ENCODE assay signal across 8 cellular contexts in genomic region chr11:88175004-88175706, GRCh38. TPM values are rescaled to one million over a fixed set of nuclear protein-coding genes. Genes with fewer than 3 reads are reported as not detected.
DNase-seq lines count a peak whose midpoint lies in the region; ATAC-seq and TF ChIP-seq lines count a peak whose summit lies in the region.

TSS of gene RAB38 (minus strand) at chr11:88175443. CDS start at chr11:88175384, 59 bp downstream.

- no peaks in the 10 kb centered on the region for H3K9me3 Mint-ChIP-seq in CD4-positive, alpha-beta memory T cell

- H3K4me3 ChIP-seq in CD4-positive, alpha-beta memory T cell (ENCODE audit: low read length in 2 of 2): peak within 1 kb of the TSS in 1 of 2 donors; percentile 41
- H3K4me3 ChIP-seq in fibroblast of villous mesenchyme (ENCODE audit: low read depth, low read length): peak within 1 kb of the TSS; percentile 58
- peak within 1 kb of the TSS; percentile 76 for H3K4me3 ChIP-seq in osteoblast (ENCODE audit: insufficient read depth, low read length)

- H3K4me3 Mint-ChIP-seq in CD4-positive, alpha-beta memory T cell: peak within 1 kb of the TSS; percentile 68 to 86 (median 76)

- H3K36me3 ChIP-seq in CD4-positive, alpha-beta memory T cell (ENCODE audit: insufficient read depth, low read length): no peaks in the 10 kb centered on the region
- no peaks in the 10 kb centered on the region for H3K36me3 ChIP-seq in osteoblast (ENCODE audit: insufficient read depth, low read length)

- H3K4me2 ChIP-seq in osteoblast (ENCODE audit: insufficient read depth, low read length): peak within 1 kb of the TSS; percentile 86

- peaks cover 11% of the 10 kb centered on the region for H3K4me1 ChIP-seq in CD4-positive, alpha-beta memory T cell (ENCODE audit: insufficient read depth, low read length)
- peaks cover 22% of the 10 kb centered on the region for H3K4me1 ChIP-seq in osteoblast (ENCODE audit: insufficient read depth, low read length)

- no peaks in the 10 kb centered on the region for H3K36me3 Mint-ChIP-seq in CD4-positive, alpha-beta memory T cell

- no peaks in the 10 kb centered on the region for H3K9me3 ChIP-seq in CD4-positive, alpha-beta memory T cell (ENCODE audit: control insufficient read depth in 1 of 2, low read length in 2 of 2)
- H3K9me3 ChIP-seq in osteoblast (ENCODE audit: low read depth, low read length): no peaks in the 10 kb centered on the region

- no peaks in the 10 kb centered on the region for H3K27me3 ChIP-seq in CD4-positive, alpha-beta memory T cell (ENCODE audit: insufficient read depth, low read length)
- H3K27me3 ChIP-seq in osteoblast (ENCODE audit: insufficient read depth, low read length): no peaks in the 10 kb centered on the region

- no peak within 1 kb of the TSS for H3K27ac ChIP-seq in CD4-positive, alpha-beta memory T cell (ENCODE audit: low read depth, low read length)
- H3K27ac ChIP-seq in osteoblast (ENCODE audit: low read depth, low read length): peak within 1 kb of the TSS; percentile 42

- no peak for TF ChIP-seq CTCF in fibroblast of villous mesenchyme (IDR thresholded peaks at IDR 0.05; ENCODE audit: insufficient read depth, low read depth, low read length)
- TF ChIP-seq CTCF in osteoblast (IDR thresholded peaks at IDR 0.05; ENCODE audit: extremely low read depth, low read depth, low read length): no peak

- H4K20me1 ChIP-seq in osteoblast (ENCODE audit: insufficient read depth, low read length): no peaks in the 10 kb centered on the region

- H3K27ac Mint-ChIP-seq in CD4-positive, alpha-beta memory T cell: peak within 1 kb of the TSS in 2 of 7 donors; percentile 15 to 38

- CTCF ChIA-PET in CD4-positive, alpha-beta memory T cell (lab: Charles Lee; ENCODE audit: partially characterized antibody): no interaction called here

- H3K4me1 Mint-ChIP-seq in CD4-positive, alpha-beta memory T cell: peaks cover 2 to 14% (median 8%) of the 10 kb centered on the region in 4 donors

- intact Hi-C loops in CD4-positive, alpha-beta memory T cell (cut with micrococcal nuclease): no loop called here

- peak within 1 kb of the TSS; percentile 84 for H2AFZ ChIP-seq in osteoblast (ENCODE audit: low read length)

- ATAC-seq in GM19395 (IDR thresholded peaks at IDR 0.05; ENCODE audit: unreplicated experiment) (peak; percentile 39), HG03025 (IDR thresholded peaks at IDR 0.05; ENCODE audit: low FRiP score, unreplicated experiment) (no peak)

- POLR2A ChIA-PET in CD4-positive, alpha-beta memory T cell (lab: Charles Lee; ENCODE audit: partially characterized antibody): no interaction called here

- DNase-seq in CD4-positive, alpha-beta memory T cell: peak in 1 of 5 donors; percentile 2
- DNase-seq in HK-2 (ENCODE audit: unreplicated experiment): peak; percentile 63
- peak; percentile 4 for DNase-seq in activated T-cell treated with anti-CD3 and anti-CD28 coated beads for 4 hours
- DNase-seq in fibroblast of villous mesenchyme (ENCODE audit: low read depth): no peak
- peak; percentile 52 for DNase-seq in osteoblast (ENCODE audit: insufficient read length, low spot score, missing footprints)
- no peak for DNase-seq in cerebellar nuclear complex (lab: John Stamatoyannopoulos, UW)

- H3K79me2 ChIP-seq in osteoblast (ENCODE audit: insufficient read depth, low read length): no peaks in the 10 kb centered on the region

- H3K27me3 Mint-ChIP-seq in CD4-positive, alpha-beta memory T cell: peaks cover 0 to 5% of the 10 kb centered on the region in 2 donors

RNA-seq across cellular contexts. Expression of gene RAB38, which starts in this region (rescaled TPM):
- total RNA-seq in CD4-positive, alpha-beta memory T cell: under 1 TPM; 0.30 to 0.67 TPM
- polyA plus RNA-seq in CD4-positive, alpha-beta memory T cell: 1 to 10 TPM in 1 of 2 donors, under 1 TPM in 1; 0.46 to 1.0 TPM
- 0.64 and 3.5 TPM in 2 replicates for total RNA-seq in fibroblast of villous mesenchyme
- 0.59 and 1.1 TPM in 2 replicates for total RNA-seq in osteoblast

Comparison
In these comparisons a context has a peak if more than half of its experiments do, and no peak if none do; other contexts are left out.
1. DNase-seq: peak in HK-2 (single experiment), activated T-cell treated with anti-CD3 and anti-CD28 coated beads for 4 hours (single experiment) and osteoblast (single experiment); none in fibroblast of villous mesenchyme (single experiment) and cerebellar nuclear complex (0 of 2).